ENCODE assay signal across 28 cellular contexts in genomic region chrX:131424895-131425294, GRCh38.
"Had no signal": no experiment of that assay in that cellular context is flagged by ENCODE, and none has a peak within 500 bp of the region (broad histone marks: within the 10 kb centered on the region; RNA-seq: fewer than 3 reads in every experiment).

No MANE protein-coding gene starts in this region.

- H3K36me3 ChIP-seq: colonic mucosa, esophagus squamous epithelium, gastrocnemius medialis, heart right ventricle, left lung, lower lobe of right lung had no signal

- H3K27ac Mint-ChIP-seq: dendritic cell treated with granulocyte-macrophage colony-stimulating factor and Interleukin-4, amounts not matched to agents 40 ng/mL and 50 ng/mL, for 4 days; effector memory CD8-positive, alpha-beta T cell; endodermal cell; mesothelial cell of epicardium; naive B cell had no signal

- H3K9me3 ChIP-seq: colonic mucosa, esophagus squamous epithelium, gastrocnemius medialis, heart right ventricle, left lung, lower lobe of right lung, mucosa of descending colon had no signal

- H3K27me3 ChIP-seq: colonic mucosa, esophagus squamous epithelium, gastrocnemius medialis, left lung had no signal

- ATAC-seq: effector memory CD8-positive, alpha-beta T cell; esophagus mucosa; gastrocnemius medialis; heart right ventricle; left cardiac atrium; left lung; left ventricle myocardium superior; lower lobe of right lung; mucosa of descending colon had no signal

- H3K4me1 ChIP-seq: colonic mucosa, esophagus squamous epithelium, gastrocnemius medialis, heart right ventricle, left lung, lower lobe of right lung had no signal

- H3K36me3 Mint-ChIP-seq: naive B cell had no signal

- H3K4me3 ChIP-seq: colonic mucosa, esophagus squamous epithelium, gastrocnemius medialis, heart right ventricle, left lung, lower lobe of right lung, mucosa of descending colon had no signal

- H3K27ac ChIP-seq: colonic mucosa, epithelial cell of prostate, esophagus squamous epithelium, gastrocnemius medialis, heart right ventricle, left lung, lower lobe of right lung had no signal

- DNase-seq: colonic mucosa; cortex of kidney; effector CD8-positive, alpha-beta T cell; effector memory CD8-positive, alpha-beta T cell; endodermal cell; erythroblast; esophagus squamous epithelium; foreskin fibroblast; foreskin melanocyte; gastrocnemius medialis; glutamatergic neuron; head of caudate nucleus; heart right ventricle; hippocampal formation; left cardiac atrium; left lung; left ventricle myocardium superior; lower lobe of right lung; mesenchymal stem cell; mucosa of descending colon; naive B cell had no signal

- H3K4me1 Mint-ChIP-seq: mesothelial cell of epicardium, naive B cell had no signal

- H3K27me3 Mint-ChIP-seq: dendritic cell treated with granulocyte-macrophage colony-stimulating factor and Interleukin-4, amounts not matched to agents 40 ng/mL and 50 ng/mL, for 4 days; effector memory CD8-positive, alpha-beta T cell had no signal

- H3K4me3 Mint-ChIP-seq: dendritic cell treated with granulocyte-macrophage colony-stimulating factor and Interleukin-4, amounts not matched to agents 40 ng/mL and 50 ng/mL, for 4 days; effector memory CD8-positive, alpha-beta T cell; endodermal cell; mesothelial cell of epicardium; naive B cell had no signal

- FAIRE-seq: endometrium, islet of Langerhans, keratinocyte had no signal

- H3K9me3 Mint-ChIP-seq: endodermal cell had no signal
